Comparison of ENCODE assay signal across 15 cellular contexts in genomic region chr10:1464866-1465265, GRCh38.
DNase-seq lines count a peak whose midpoint lies in the region; ATAC-seq and TF ChIP-seq lines count a peak whose summit lies in the region.
"Had no signal": no experiment of that assay in that cellular context is flagged by ENCODE, and none has a peak within 500 bp of the region (broad histone marks: within the 10 kb centered on the region; RNA-seq: fewer than 3 reads in every experiment).

No MANE protein-coding gene starts in this region.

- no peaks in the 10 kb centered on the region for H3K9me3 ChIP-seq in BLaER1 treated with 17β-estradiol and CSF1 and Interleukin-3, amounts not matched to agents 10 nM and 100 nM (replicated peaks in 1 of 11)
- no peaks in the 10 kb centered on the region for H3K9me3 ChIP-seq in OCI-LY1 (ENCODE audit: low read length)
- H3K9me3 ChIP-seq: gastroesophageal sphincter, SK-N-SH had no signal

- peak overlapping the region in 2 of 3 experiments; percentile 20 to 46 for H3K4me3 Mint-ChIP-seq in nephron
- H3K4me3 Mint-ChIP-seq in glutamatergic neuron (ENCODE audit: unreplicated experiment) = no peak overlapping the region

- H3K27me3 Mint-ChIP-seq in nephron (ENCODE audit: low read depth) (peaks cover 32% of the 10 kb centered on the region), glutamatergic neuron (ENCODE audit: unreplicated experiment) (peaks cover 9% of the 10 kb centered on the region)

- H3K27me3 ChIP-seq in BLaER1 treated with 17β-estradiol and CSF1 and Interleukin-3, amounts not matched to agents 10 nM and 100 nM = peaks cover 0 to 41% (median 0%) of the 10 kb centered on the region in 11 experiments; a peak in 6 of 22 replicates
- H3K27me3 ChIP-seq in OCI-LY1 (ENCODE audit: insufficient read depth, low read length) = no peaks in the 10 kb centered on the region

- no peak for TF ChIP-seq CTCF in OCI-LY1 (IDR thresholded peaks at IDR 0.05; ENCODE audit: low read length)
- no peak for TF ChIP-seq CTCF in nephron (IDR thresholded peaks at IDR 0.05; ENCODE audit: unreplicated experiment in 3 of 3)
- no peak for TF ChIP-seq CTCF in glutamatergic neuron (IDR thresholded peaks at IDR 0.05; ENCODE audit: partially characterized antibody, unreplicated experiment)

- no peaks in the 10 kb centered on the region for H3K36me3 ChIP-seq in BLaER1 treated with 17β-estradiol and CSF1 and Interleukin-3, amounts not matched to agents 10 nM and 100 nM
- H3K36me3 ChIP-seq in OCI-LY1 (ENCODE audit: insufficient read depth, low read length) = no peaks in the 10 kb centered on the region
- H3K36me3 ChIP-seq: gastroesophageal sphincter had no signal

- no peaks in the 10 kb centered on the region for H3K9me2 ChIP-seq in OCI-LY1 (ENCODE audit: low read depth, low read length)
- H3K9me2 ChIP-seq: SK-N-SH had no signal

- ATAC-seq in GM19351 (IDR thresholded peaks at IDR 0.05; ENCODE audit: unreplicated experiment) = peak; percentile 5
- ATAC-seq: gastroesophageal sphincter had no signal

- H3K4me2 ChIP-seq in BLaER1 treated with 17β-estradiol and CSF1 and Interleukin-3, amounts not matched to agents 10 nM and 100 nM = peak overlapping the region; percentile 84 to 98 (median 91)
- peak overlapping the region; percentile 59 for H3K4me2 ChIP-seq in OCI-LY1 (ENCODE audit: low read length)
- H3K4me2 ChIP-seq: SK-N-SH had no signal

- peak overlapping the region in 6 of 10 experiments; percentile 22 to 49 (median 37); a peak in 9 of 20 replicates for H3K4me3 ChIP-seq in BLaER1 treated with 17β-estradiol and CSF1 and Interleukin-3, amounts not matched to agents 10 nM and 100 nM
- H3K4me3 ChIP-seq in OCI-LY1 (ENCODE audit: low read depth, low read length, poor library complexity, severe bottlenecking) = peak overlapping the region; percentile 26
- H3K4me3 ChIP-seq: coronary artery, gastroesophageal sphincter had no signal

- H3K9ac ChIP-seq in BLaER1 treated with 17β-estradiol and CSF1 and Interleukin-3, amounts not matched to agents 10 nM and 100 nM = peak overlapping the region in 6 of 11 experiments; percentile 14 to 68 (median 54); a peak in 6 of 22 replicates
- peak overlapping the region; percentile 47 for H3K9ac ChIP-seq in OCI-LY1 (ENCODE audit: low read length)
- H3K9ac ChIP-seq: SK-N-SH had no signal

- peaks cover 37 to 91% (median 87%) of the 10 kb centered on the region in 10 experiments for H3K4me1 ChIP-seq in BLaER1 treated with 17β-estradiol and CSF1 and Interleukin-3, amounts not matched to agents 10 nM and 100 nM
- H3K4me1 ChIP-seq in OCI-LY1 (ENCODE audit: insufficient read depth, low read length, severe bottlenecking) = peaks cover 68% of the 10 kb centered on the region
- H3K4me1 ChIP-seq: gastroesophageal sphincter had no signal

- H3K4me1 Mint-ChIP-seq in nephron = peaks cover 38% of the 10 kb centered on the region
- H3K4me1 Mint-ChIP-seq in glutamatergic neuron (ENCODE audit: low read depth, unreplicated experiment) = peaks cover 6% of the 10 kb centered on the region

- H3K9me3 Mint-ChIP-seq in nephron (no peaks in the 10 kb centered on the region), glutamatergic neuron (ENCODE audit: unreplicated experiment) (peaks cover 7% of the 10 kb centered on the region)

- peak overlapping the region in 1 of 3 experiments; percentile 59 for H3K27ac Mint-ChIP-seq in nephron
- H3K27ac Mint-ChIP-seq in glutamatergic neuron (ENCODE audit: unreplicated experiment) = no peak overlapping the region

- no peak overlapping the region for H2AFZ ChIP-seq in OCI-LY1 (ENCODE audit: low read length)

- H4K20me1 ChIP-seq in BLaER1 treated with 17β-estradiol and CSF1 and Interleukin-3, amounts not matched to agents 10 nM and 100 nM = no peaks in the 10 kb centered on the region
- H4K20me1 ChIP-seq in OCI-LY1 (ENCODE audit: insufficient read depth, low read length) = no peaks in the 10 kb centered on the region

- H3F3A ChIP-seq in OCI-LY1 (ENCODE audit: insufficient read depth, low read length) = no peaks in the 10 kb centered on the region; the same call in 1 of the 2 replicates

- DNase-seq in glutamatergic neuron = no peak
- no peak for DNase-seq in NOMO-1 treated with DMSO at 0.1 percent for 48 hours (lab: John Stamatoyannopoulos, UW; ENCODE audit: unreplicated experiment)
- no peak for DNase-seq in activated CD4-positive, alpha-beta T cell treated with anti-CD3 and anti-CD28 coated beads, Interleukin-2, amount 50 U/mL, for 1 hour
- DNase-seq: activated naive CD4-positive, alpha-beta T cell treated with Interleukin-2 at 50 U/mL for 16 hours; DMS153; MV-4-11; NCI-H2081; SK-N-SH; stimulated activated CD4-positive, alpha-beta T cell treated with anti-CD3 and anti-CD28 coated beads, Interleukin-4, amount 100 ng/mL, for 4 hours had no signal

- H3K36me3 Mint-ChIP-seq in nephron (ENCODE audit: low read depth) (no peaks in the 10 kb centered on the region), glutamatergic neuron (ENCODE audit: unreplicated experiment) (no peaks in the 10 kb centered on the region)

- H3K79me2 ChIP-seq in OCI-LY1 (ENCODE audit: insufficient read depth, low read length) = no peaks in the 10 kb centered on the region

- H3K27ac ChIP-seq in BLaER1 treated with 17β-estradiol and CSF1 and Interleukin-3, amounts not matched to agents 10 nM and 100 nM = peak overlapping the region in 5 of 11 experiments; percentile 19 to 69 (median 66); a peak in 10 of 22 replicates
- H3K27ac ChIP-seq in OCI-LY1 (ENCODE audit: low read depth, low read length, poor library complexity, severe bottlenecking) = peak overlapping the region; percentile 94
- H3K27ac ChIP-seq: coronary artery, gastroesophageal sphincter had no signal
